In genomic region chr13:75415720-75416119, GRCh38 we compare ENCODE assay signal across 11 cellular contexts.
A peak's percentile ranks its signal among the peaks of the same experiment; 100 is the strongest.
DNase-seq lines count a peak whose midpoint lies in the region; ATAC-seq and TF ChIP-seq lines count a peak whose summit lies in the region.
"Had no signal": no experiment of that assay in that cellular context is flagged by ENCODE, and none has a peak within 500 bp of the region (broad histone marks: within the 10 kb centered on the region; RNA-seq: fewer than 3 reads in every experiment).

No MANE protein-coding gene starts in this region.

- H2BK120ac ChIP-seq in mesendoderm (ENCODE audit: low read depth, low read length): no peak overlapping the region

- no peak overlapping the region for H3K9ac ChIP-seq in PC-3 (ENCODE audit: low read length)
- H3K9ac ChIP-seq in mesendoderm (ENCODE audit: low read length): no peak overlapping the region

- no peak overlapping the region for H4K8ac ChIP-seq in mesendoderm (ENCODE audit: low read depth, low read length)

- in situ Hi-C loops in transverse colon (cut with MboI; ENCODE audit: low pct_ligation_motif_present in 1 of 4, low pct_unique_long_range_greater_than_20kb in 1 of 4, low sequenced_read_pairs in 3 of 4): no loop called here

- TF ChIP-seq CTCF in PC-3 (conservative IDR thresholded peaks at IDR 0.05; ENCODE audit: low read depth, low read length) (no peak), fibroblast of mammary gland (conservative IDR thresholded peaks at IDR 0.05; ENCODE audit: control insufficient read depth, insufficient read depth, low read depth, low read length) (no peak), retinal pigment epithelial cell (conservative IDR thresholded peaks at IDR 0.05; ENCODE audit: low read depth, low read length) (no peak), transverse colon (IDR thresholded peaks at IDR 0.05) (no peak)

- H3K56ac ChIP-seq in mesendoderm (ENCODE audit: low read length): no peak overlapping the region

- ATAC-seq in PC-3 (peak; percentile 30), HG03565 (IDR thresholded peaks at IDR 0.05; ENCODE audit: unreplicated experiment) (no peak), HG03460 (IDR thresholded peaks at IDR 0.05; ENCODE audit: unreplicated experiment) (no peak)

- DNase-seq in EL (peak; percentile 71), PC-3 (peak; percentile 73), fibroblast of mammary gland (ENCODE audit: low read depth) (peak; percentile 95), retinal pigment epithelial cell (ENCODE audit: low read depth) (peak; percentile 10), mesendoderm (no peak), transverse colon (no peak)
- DNase-seq: esophagus squamous epithelium, NCI-H2107, T-helper 2 cell had no signal

- no peaks in the 10 kb centered on the region for H3K36me3 ChIP-seq in PC-3 (ENCODE audit: low read depth, low read length)
- no peaks in the 10 kb centered on the region for H3K36me3 ChIP-seq in mesendoderm (ENCODE audit: control insufficient read depth, insufficient read depth, low read length)
- no peaks in the 10 kb centered on the region for H3K36me3 ChIP-seq in transverse colon
- H3K36me3 ChIP-seq: esophagus squamous epithelium had no signal

- H3K27me3 ChIP-seq in PC-3 (ENCODE audit: low read length) (no peaks in the 10 kb centered on the region), mesendoderm (ENCODE audit: insufficient read depth, low read length, poor library complexity) (no peaks in the 10 kb centered on the region), transverse colon (no peaks in the 10 kb centered on the region)
- H3K27me3 ChIP-seq: esophagus squamous epithelium had no signal

- intact Hi-C loops in PC-3 (cut with micrococcal nuclease) (loop anchor here (2.0 to 5.0 kb wide), 2 partner anchors 48 to 67 kb away; partner anchors contain the start of gene TBC1D4), transverse colon (cut with DNase I; ENCODE audit: low total_unique reads) (no loop called here)

- H4K20me1 ChIP-seq in PC-3 (ENCODE audit: low read length): 0 out of 2 replicates have a peak, but pooled peaks cover 3% of the 10 kb centered on the region

- H2BK15ac ChIP-seq in mesendoderm (replicated peaks; ENCODE audit: low read depth): no peak overlapping the region

- H3K4ac ChIP-seq in mesendoderm (ENCODE audit: low read depth, low read length): no peak overlapping the region

- no peak overlapping the region for H2BK5ac ChIP-seq in mesendoderm (ENCODE audit: low read length)

- TF ChIP-seq EP300 in transverse colon (IDR thresholded peaks at IDR 0.05; ENCODE audit: low read depth): no peak

- H3K23ac ChIP-seq in mesendoderm (ENCODE audit: low read length): no peak overlapping the region

- CTCF ChIA-PET in PC-3 (lab: Charles Lee): interaction anchor here (0.6 kb wide), 1 partner anchor 47 kb away, joined by 4 read pairs; no protein-coding TSS in a partner anchor

- peaks cover 31% of the 10 kb centered on the region for H3K79me2 ChIP-seq in PC-3 (ENCODE audit: low read length)
- H3K79me2 ChIP-seq in mesendoderm (ENCODE audit: control insufficient read depth, insufficient read depth, low read length): no peaks in the 10 kb centered on the region

- H3K27ac ChIP-seq in PC-3 (ENCODE audit: low read length) (peak overlapping the region; percentile 74), mesendoderm (ENCODE audit: low read depth, low read length) (no peak overlapping the region), transverse colon (peak overlapping the region in 1 of 4 donors; percentile 18)

- H4K5ac ChIP-seq in mesendoderm (ENCODE audit: low read length): no peak overlapping the region

- peaks cover 2% of the 10 kb centered on the region for H3F3A ChIP-seq in PC-3 (ENCODE audit: low read length, unreplicated experiment)

- peaks cover 3% of the 10 kb centered on the region for H3K79me1 ChIP-seq in mesendoderm (ENCODE audit: low read length)

- H3K4me3 ChIP-seq in PC-3 (ENCODE audit: low read length) (no peak overlapping the region), fibroblast of mammary gland (ENCODE audit: control insufficient read depth, low read depth, low read length) (no peak overlapping the region), retinal pigment epithelial cell (ENCODE audit: low read length) (no peak overlapping the region), mesendoderm (ENCODE audit: low read length) (no peak overlapping the region), transverse colon (no peak overlapping the region)
- H3K4me3 ChIP-seq: esophagus squamous epithelium had no signal

- POLR2A ChIA-PET in PC-3 (lab: Charles Lee; ENCODE audit: unreplicated experiment): interaction anchor here (0.6 kb wide), 1 partner anchor 26 kb away, joined by 3 read pairs; no protein-coding TSS in a partner anchor

- H2AK5ac ChIP-seq in mesendoderm (ENCODE audit: low read length): no peak overlapping the region

- H3K4me1 ChIP-seq in PC-3 (ENCODE audit: insufficient read depth, low read length) (peaks cover 58% of the 10 kb centered on the region), mesendoderm (ENCODE audit: control insufficient read depth, low read depth, low read length) (no peaks in the 10 kb centered on the region), transverse colon (peaks cover 0 to 13% (median 0%) of the 10 kb centered on the region in 4 donors)

- H3K4me2 ChIP-seq in PC-3 (ENCODE audit: low read length) (peak overlapping the region; percentile 69), mesendoderm (ENCODE audit: low read length) (no peak overlapping the region)

- no TSS peak for BruUV-seq in PC-3 (replicated peaks; lab: Mats Ljungman, UMichigan)

- H3K9me3 ChIP-seq in PC-3 (ENCODE audit: low read length) (no peaks in the 10 kb centered on the region), transverse colon (no peaks in the 10 kb centered on the region)
- H3K9me3 ChIP-seq: esophagus squamous epithelium had no signal

- H3K9me2 ChIP-seq in PC-3 (replicated peaks; ENCODE audit: low read length): no peaks in the 10 kb centered on the region

- H3K18ac ChIP-seq in mesendoderm (ENCODE audit: low read length): no peak overlapping the region

- no peak overlapping the region for H2AFZ ChIP-seq in PC-3 (ENCODE audit: low read length)

- no peak for TF ChIP-seq POLR2A in transverse colon (IDR thresholded peaks at IDR 0.05)

Comparison
In these comparisons a context has a peak if more than half of its experiments do, and no peak if none do; other contexts are left out.
1. DNase-seq: peak in EL (single experiment), PC-3 (single experiment), fibroblast of mammary gland (single experiment) and retinal pigment epithelial cell (single experiment); none in mesendoderm (single experiment) and transverse colon (single experiment).